Comparison of ENCODE assay signal across 20 cellular contexts in genomic region chr10:4606856-4607636, GRCh38.
A peak's percentile ranks its signal among the peaks of the same experiment; 100 is the strongest.
DNase-seq lines count a peak whose midpoint lies in the region; ATAC-seq, FAIRE-seq and TF ChIP-seq lines count a peak whose summit lies in the region.
"Had no signal": no experiment of that assay in that cellular context is flagged by ENCODE, and none has a peak within 500 bp of the region (broad histone marks: within the 10 kb centered on the region; RNA-seq: fewer than 3 reads in every experiment).

No MANE protein-coding gene starts in this region.

- H3K4me3 ChIP-seq in CD8-positive, alpha-beta T cell (ENCODE audit: low read depth, low read length): no peak overlapping the region
- H3K4me3 ChIP-seq: BLaER1 had no signal

- no peak for FAIRE-seq in HTR-8/SVneo (lab: Jason Lieb, UNC)
- FAIRE-seq: D721Med, GM19239, HepG2 had no signal

- H3K27ac Mint-ChIP-seq in natural killer cell (no peak overlapping the region), nephron progenitor cell (peak overlapping the region; percentile 31)
- no peak overlapping the region for H3K27ac Mint-ChIP-seq in natural killer cell treated with Interleukin-12 subunit alpha and Interleukin-12 subunit beta and Interleukin-15 and Interleukin-18, amount 100 ng/mL, for 72 hours
- peak overlapping the region; percentile 58 for H3K27ac Mint-ChIP-seq in activated T-helper 17 cell treated with anti-CD3 and anti-CD28 coated beads, Interleukin-2, amount 50 U/mL, for 72 hours
- no peak overlapping the region for H3K27ac Mint-ChIP-seq in CD8-positive, alpha-beta T cell
- H3K27ac Mint-ChIP-seq: CD4-positive, CD25-positive, alpha-beta regulatory T cell; H9; HFFc6 had no signal

- no peaks in the 10 kb centered on the region for H3K36me3 ChIP-seq in CD8-positive, alpha-beta T cell (ENCODE audit: insufficient read depth, low read length)
- H3K36me3 ChIP-seq: BLaER1 had no signal

- H3K4me1 ChIP-seq in CD8-positive, alpha-beta T cell (ENCODE audit: insufficient read depth, low read length): no peaks in the 10 kb centered on the region
- H3K4me1 ChIP-seq: BLaER1 had no signal

- no peak for ATAC-seq in natural killer cell
- ATAC-seq in natural killer cell treated with Interleukin-12 subunit alpha and Interleukin-12 subunit beta and Interleukin-15 and Interleukin-18, amount 100 ng/mL, for 72 hours: no peak
- ATAC-seq in activated T-helper 17 cell treated with anti-CD3 and anti-CD28 coated beads, Interleukin-2, amount 50 U/mL, for 72 hours (replicated peaks): no peak
- ATAC-seq in CD8-positive, alpha-beta T cell: no peak
- ATAC-seq: HepG2 had no signal

- CTCF ChIA-PET in CD8-positive, alpha-beta T cell (lab: Charles Lee): no interaction called here

- H3K4me3 Mint-ChIP-seq in natural killer cell (no peak overlapping the region), nephron progenitor cell (no peak overlapping the region)
- H3K4me3 Mint-ChIP-seq in natural killer cell treated with Interleukin-12 subunit alpha and Interleukin-12 subunit beta and Interleukin-15 and Interleukin-18, amount 100 ng/mL, for 72 hours: no peak overlapping the region
- H3K4me3 Mint-ChIP-seq in activated T-helper 17 cell treated with anti-CD3 and anti-CD28 coated beads, Interleukin-2, amount 50 U/mL, for 72 hours: no peak overlapping the region
- H3K4me3 Mint-ChIP-seq in CD8-positive, alpha-beta T cell: no peak overlapping the region
- H3K4me3 Mint-ChIP-seq: CD4-positive, CD25-positive, alpha-beta regulatory T cell; H9; HFFc6 had no signal

- intact Hi-C loops in natural killer cell (cut with micrococcal nuclease): no loop called here
- intact Hi-C loops in CD8-positive, alpha-beta T cell (cut with DNase I, micrococcal nuclease): no loop called here

- no peaks in the 10 kb centered on the region for H3K27me3 ChIP-seq in CD8-positive, alpha-beta T cell (ENCODE audit: insufficient read depth, low read length)
- H3K27me3 ChIP-seq: BLaER1 had no signal

- TF ChIP-seq CTCF in natural killer cell (IDR thresholded peaks at IDR 0.05): peak; percentile 12
- TF ChIP-seq CTCF in nephron progenitor cell (IDR thresholded peaks at IDR 0.05): no peak
- TF ChIP-seq CTCF in CD8-positive, alpha-beta T cell (IDR thresholded peaks at IDR 0.05): no peak

- H3K9me3 Mint-ChIP-seq in natural killer cell (no peaks in the 10 kb centered on the region), nephron progenitor cell (peaks cover 3% of the 10 kb centered on the region)
- H3K9me3 Mint-ChIP-seq in natural killer cell treated with Interleukin-12 subunit alpha and Interleukin-12 subunit beta and Interleukin-15 and Interleukin-18, amount 100 ng/mL, for 72 hours: no peaks in the 10 kb centered on the region
- H3K9me3 Mint-ChIP-seq in activated T-helper 17 cell treated with anti-CD3 and anti-CD28 coated beads, Interleukin-2, amount 50 U/mL, for 72 hours: no peaks in the 10 kb centered on the region
- H3K9me3 Mint-ChIP-seq in CD8-positive, alpha-beta T cell: no peaks in the 10 kb centered on the region
- H3K9me3 Mint-ChIP-seq: CD4-positive, CD25-positive, alpha-beta regulatory T cell; H9; HFFc6 had no signal

- H3K4me1 Mint-ChIP-seq in natural killer cell: no peaks in the 10 kb centered on the region
- no peaks in the 10 kb centered on the region for H3K4me1 Mint-ChIP-seq in natural killer cell treated with Interleukin-12 subunit alpha and Interleukin-12 subunit beta and Interleukin-15 and Interleukin-18, amount 100 ng/mL, for 72 hours (ENCODE audit: low read depth in 2 of 2)
- H3K4me1 Mint-ChIP-seq in activated T-helper 17 cell treated with anti-CD3 and anti-CD28 coated beads, Interleukin-2, amount 50 U/mL, for 72 hours: no peaks in the 10 kb centered on the region
- H3K4me1 Mint-ChIP-seq in nephron progenitor cell: no peaks in the 10 kb centered on the region
- H3K4me1 Mint-ChIP-seq in CD8-positive, alpha-beta T cell (ENCODE audit: low read depth): no peaks in the 10 kb centered on the region
- H3K4me1 Mint-ChIP-seq: CD4-positive, CD25-positive, alpha-beta regulatory T cell; H9 had no signal

- peaks cover 3 to 16% of the 10 kb centered on the region in 2 donors for H3K27me3 Mint-ChIP-seq in natural killer cell (ENCODE audit: low read depth in 2 of 2)
- peaks cover 4 to 16% of the 10 kb centered on the region in 2 donors for H3K27me3 Mint-ChIP-seq in natural killer cell treated with Interleukin-12 subunit alpha and Interleukin-12 subunit beta and Interleukin-15 and Interleukin-18, amount 100 ng/mL, for 72 hours
- no peaks in the 10 kb centered on the region for H3K27me3 Mint-ChIP-seq in activated T-helper 17 cell treated with anti-CD3 and anti-CD28 coated beads, Interleukin-2, amount 50 U/mL, for 72 hours
- H3K27me3 Mint-ChIP-seq in nephron progenitor cell (ENCODE audit: low read depth, poor library complexity): peaks cover 3% of the 10 kb centered on the region
- H3K27me3 Mint-ChIP-seq in CD8-positive, alpha-beta T cell (ENCODE audit: low read depth): no peaks in the 10 kb centered on the region

- no peak overlapping the region for H3K27ac ChIP-seq in CD8-positive, alpha-beta T cell (ENCODE audit: low read depth, low read length)
- H3K27ac ChIP-seq: BLaER1 had no signal

- H3K9me3 ChIP-seq in CD8-positive, alpha-beta T cell (ENCODE audit: low read length): no peaks in the 10 kb centered on the region
- H3K9me3 ChIP-seq: BLaER1 had no signal

- DNase-seq in natural killer cell (no peak), nephron progenitor cell (no peak), superior temporal gyrus (ENCODE audit: extremely low spot score) (no peak), HTR-8/SVneo (ENCODE audit: insufficient read length, low spot score) (no peak)
- DNase-seq in natural killer cell treated with Interleukin-12 subunit alpha and Interleukin-12 subunit beta and Interleukin-15 and Interleukin-18, amount 100 ng/mL, for 72 hours (ENCODE audit: low spot score): no peak
- no peak for DNase-seq in CD8-positive, alpha-beta T cell
- DNase-seq: CD4-positive, CD25-positive, alpha-beta regulatory T cell; H9; HFFc6; KG1; MM.1S; NCI-H2029; NCI-H524 treated with DMSO at 0.1 percent for 48 hours; NCI-H774; SK-N-SH had no signal

- POLR2A ChIA-PET in CD8-positive, alpha-beta T cell (lab: Charles Lee): no interaction called here

- H3K36me3 Mint-ChIP-seq in natural killer cell (no peaks in the 10 kb centered on the region), nephron progenitor cell (ENCODE audit: low read depth) (no peaks in the 10 kb centered on the region)
- H3K36me3 Mint-ChIP-seq in natural killer cell treated with Interleukin-12 subunit alpha and Interleukin-12 subunit beta and Interleukin-15 and Interleukin-18, amount 100 ng/mL, for 72 hours: no peaks in the 10 kb centered on the region
- no peaks in the 10 kb centered on the region for H3K36me3 Mint-ChIP-seq in activated T-helper 17 cell treated with anti-CD3 and anti-CD28 coated beads, Interleukin-2, amount 50 U/mL, for 72 hours (ENCODE audit: low read depth)
- H3K36me3 Mint-ChIP-seq in CD8-positive, alpha-beta T cell: no peaks in the 10 kb centered on the region
- H3K36me3 Mint-ChIP-seq: CD4-positive, CD25-positive, alpha-beta regulatory T cell had no signal

Comparison
In these comparisons a context has a peak if more than half of its experiments do, and no peak if none do; other contexts are left out.
1. H3K27ac Mint-ChIP-seq: peak in activated T-helper 17 cell treated with anti-CD3 and anti-CD28 coated beads, Interleukin-2, amount 50 U/mL, for 72 hours (single experiment) and nephron progenitor cell (single experiment); none in natural killer cell (0 of 2), natural killer cell treated with Interleukin-12 subunit alpha and Interleukin-12 subunit beta and Interleukin-15 and Interleukin-18, amount 100 ng/mL, for 72 hours (0 of 2) and CD8-positive, alpha-beta T cell (single experiment).